9 cellular contexts compared by ENCODE assay signal in the genomic region with DNA sequence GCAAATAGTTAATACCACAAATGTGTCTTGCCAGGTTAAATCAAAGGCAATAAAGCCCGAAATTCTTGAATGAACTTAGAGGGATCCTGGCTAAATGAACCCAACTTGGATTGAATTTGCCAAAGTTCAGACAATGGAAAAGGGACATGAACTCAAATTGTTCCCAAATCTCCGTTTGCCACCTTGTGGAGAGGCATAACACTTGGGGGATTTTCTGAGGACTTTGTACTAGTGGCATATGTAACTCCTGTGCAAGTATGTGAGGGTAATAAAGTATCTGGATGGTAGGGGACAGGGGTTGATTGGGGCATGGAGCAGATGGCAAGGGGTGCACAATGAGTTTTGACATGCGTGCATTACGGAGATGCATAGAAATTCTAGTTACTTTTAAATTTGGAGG.
A peak's percentile ranks its signal among the peaks of the same experiment; 100 is the strongest.
DNase-seq lines count a peak whose midpoint lies in the region; ATAC-seq lines count a peak whose summit lies in the region.
"Had no signal": no experiment of that assay in that cellular context is flagged by ENCODE, and none has a peak within 500 bp of the region (broad histone marks: within the 10 kb centered on the region; RNA-seq: fewer than 3 reads in every experiment).

No MANE protein-coding gene starts in this region.

- peak; percentile 24 for DNase-seq in HuH-7 (ENCODE audit: low spot score)
- DNase-seq in central memory CD8-positive, alpha-beta T cell (ENCODE audit: low spot score in 2 of 2): no peak
- DNase-seq in DMS53 (lab: John Stamatoyannopoulos, UW): no peak
- no peak for DNase-seq in NCI-H2029 treated with DMSO at 0.1 percent for 48 hours (lab: John Stamatoyannopoulos, UW)
- DNase-seq: T-helper 9 cell had no signal

- ATAC-seq in central memory CD8-positive, alpha-beta T cell (replicated peaks; ENCODE audit: extremely low read depth, poor library complexity, severe bottlenecking): no peak
- no peak for ATAC-seq in GM21526 (IDR thresholded peaks at IDR 0.05; ENCODE audit: low FRiP score, unreplicated experiment)
- ATAC-seq in GM18858 (IDR thresholded peaks at IDR 0.05; ENCODE audit: unreplicated experiment): no peak

- H3K79me2 ChIP-seq in ACC112 (ENCODE audit: control insufficient read depth, insufficient read depth, low read length, unreplicated experiment): peaks cover 12% of the 10 kb centered on the region

- H3K9me3 ChIP-seq in mucosa of rectum (ENCODE audit: control insufficient read depth in 2 of 2, low read length in 2 of 2): no peaks in the 10 kb centered on the region

- H2AFZ ChIP-seq in ACC112 (ENCODE audit: low read length, unreplicated experiment): peak overlapping the region; percentile 95

- H3K4me1 Mint-ChIP-seq in central memory CD8-positive, alpha-beta T cell: peaks cover 31% of the 10 kb centered on the region

- peak overlapping the region; percentile 96 for H3K27ac Mint-ChIP-seq in central memory CD8-positive, alpha-beta T cell (ENCODE audit: low read depth)

- H3K9me3 Mint-ChIP-seq in central memory CD8-positive, alpha-beta T cell: no peaks in the 10 kb centered on the region

- H3K4me3 Mint-ChIP-seq in central memory CD8-positive, alpha-beta T cell: peak overlapping the region; percentile 94

- peak overlapping the region in 1 of 2 donors; percentile 86 for H3K9ac ChIP-seq in mucosa of rectum (ENCODE audit: low read depth in 1 of 2, low read length in 2 of 2)

- H3K4me1 ChIP-seq in ACC112 (ENCODE audit: control insufficient read depth, insufficient read depth, low read length, unreplicated experiment) (peaks cover 18% of the 10 kb centered on the region), mucosa of rectum (ENCODE audit: control insufficient read depth in 2 of 2, insufficient read depth in 2 of 2, low read length in 2 of 2) (peaks cover 14% of the 10 kb centered on the region in 2 donors)

- H3K27ac ChIP-seq in ACC112 (ENCODE audit: low read depth, low read length) (no peak overlapping the region), mucosa of rectum (ENCODE audit: low read depth in 2 of 2, low read length in 2 of 2) (peak overlapping the region; percentile 97 to 98)

- H3K27me3 ChIP-seq in ACC112 (ENCODE audit: insufficient read depth, low read length) (no peaks in the 10 kb centered on the region), mucosa of rectum (ENCODE audit: control insufficient read depth in 2 of 2, insufficient read depth in 2 of 2, low read length in 2 of 2) (no peaks in the 10 kb centered on the region)

- H3K4me3 ChIP-seq in ACC112 (ENCODE audit: low read depth, low read length) (peak overlapping the region; percentile 99), mucosa of rectum (ENCODE audit: low read length in 2 of 2) (peak overlapping the region; percentile 89 to 98)

- H3K36me3 Mint-ChIP-seq in central memory CD8-positive, alpha-beta T cell (ENCODE audit: insufficient read depth): peaks cover 20% of the 10 kb centered on the region

- H3K36me3 ChIP-seq in ACC112 (ENCODE audit: insufficient read depth, low read length) (no peaks in the 10 kb centered on the region), mucosa of rectum (ENCODE audit: control insufficient read depth in 2 of 2, insufficient read depth in 2 of 2, low read length in 2 of 2) (no peaks in the 10 kb centered on the region)

- peaks cover 22% of the 10 kb centered on the region for H3K27me3 Mint-ChIP-seq in central memory CD8-positive, alpha-beta T cell
